In genomic region chr11:93526691-93527583, GRCh38 we compare ENCODE assay signal across 12 cellular contexts. TPM values are rescaled to one million over a fixed set of nuclear protein-coding genes. Genes with fewer than 3 reads are reported as not detected.
DNase-seq lines count a peak whose midpoint lies in the region; ATAC-seq, FAIRE-seq and TF ChIP-seq lines count a peak whose summit lies in the region.
"Had no signal": no experiment of that assay in that cellular context is flagged by ENCODE, and none has a peak within 500 bp of the region (broad histone marks: within the 10 kb centered on the region; RNA-seq: fewer than 3 reads in every experiment).

No MANE protein-coding gene starts in this region.

- intact Hi-C loops in lower leg skin (cut with DNase I; ENCODE audit: low total_unique reads), result no loop called here
- intact Hi-C loops in uterus (cut with DNase I; ENCODE audit: low total_unique reads), result no loop called here

- H4K20me1 ChIP-seq in Loucy (ENCODE audit: insufficient read depth, low read length, poor library complexity, severe bottlenecking), result no peaks in the 10 kb centered on the region

- H3F3A ChIP-seq in Loucy (ENCODE audit: low read depth), result no peaks in the 10 kb centered on the region

- H3K9me3 ChIP-seq in Loucy (ENCODE audit: insufficient read depth, low read depth, low read length), result no peaks in the 10 kb centered on the region
- H3K9me3 ChIP-seq in uterus, result no peaks in the 10 kb centered on the region
- H3K9me3 ChIP-seq: stomach had no signal

- H3K9ac ChIP-seq in Loucy (ENCODE audit: low read depth, low read length, poor library complexity, severe bottlenecking), result no peak overlapping the region

- no peaks in the 10 kb centered on the region for H3K27me3 Mint-ChIP-seq in nephron (ENCODE audit: low read depth)

- H3K27ac ChIP-seq in caudate nucleus (ENCODE audit: low read depth, low read length) (no peak overlapping the region), uterus (no peak overlapping the region)

- peaks cover 90% of the 10 kb centered on the region for H3K4me1 ChIP-seq in Loucy (ENCODE audit: insufficient read depth, low read length, poor library complexity, severe bottlenecking)
- H3K4me1 ChIP-seq in uterus, result peaks cover 0 to 12% of the 10 kb centered on the region in 2 donors

- CTCF ChIA-PET in GM10248 (lab: Yijun Ruan, JAX), result interaction anchor here (1.2 to 4.4 kb wide), 4 partner anchors 8 to 292 kb away, joined by 3 to 33 read pairs (median 8); no protein-coding TSS in a partner anchor

- peak; percentile 54 for FAIRE-seq in GM12891 (lab: Jason Lieb, UNC)
- FAIRE-seq: bronchial epithelial cell had no signal

- peak; percentile 19 for ATAC-seq in GM21423 (IDR thresholded peaks at IDR 0.05; ENCODE audit: unreplicated experiment)

- H3K36me3 ChIP-seq in Loucy (ENCODE audit: insufficient read depth, low read length) (no peaks in the 10 kb centered on the region), uterus (no peaks in the 10 kb centered on the region)
- H3K36me3 ChIP-seq: stomach had no signal

- H3K9me2 ChIP-seq in Loucy (replicated peaks; ENCODE audit: low read depth, low read length), result no peaks in the 10 kb centered on the region

- no peaks in the 10 kb centered on the region for H3K9me3 Mint-ChIP-seq in nephron

- peak overlapping the region in 1 of 3 experiments; percentile 33 for H3K4me3 Mint-ChIP-seq in nephron

- TF ChIP-seq POLR2A in GM12891 (IDR thresholded peaks at IDR 0.05; ENCODE audit: low read depth, low read length) (no peak), lower leg skin (IDR thresholded peaks at IDR 0.05) (no peak), uterus (IDR thresholded peaks at IDR 0.05) (no peak)

- H3K4me1 Mint-ChIP-seq in nephron, result peaks cover 89% of the 10 kb centered on the region

- peak overlapping the region; percentile 30 to 94 (median 91) for H3K27ac Mint-ChIP-seq in nephron

- H2AFZ ChIP-seq in Loucy (ENCODE audit: low read length), result no peak overlapping the region

- WGBS in lower leg skin, 2 donors, result 86 to 92% methylated on average over 7 of the region's 7 CpGs

- H3K27me3 ChIP-seq in Loucy (ENCODE audit: insufficient read depth, low read length, poor library complexity, severe bottlenecking) (no peaks in the 10 kb centered on the region), uterus (no peaks in the 10 kb centered on the region)
- H3K27me3 ChIP-seq: stomach had no signal

- POLR2A ChIA-PET in GM10248 (lab: Yijun Ruan, JAX), result no interaction called here

- peaks cover 70% of the 10 kb centered on the region for H3K79me2 ChIP-seq in Loucy (ENCODE audit: insufficient read depth, low read length)

- H3K4me2 ChIP-seq in Loucy (ENCODE audit: low read depth, low read length, poor library complexity, severe bottlenecking), result peak overlapping the region; percentile 52

- TF ChIP-seq CTCF in Loucy (conservative IDR thresholded peaks at IDR 0.05; ENCODE audit: low read length) (no peak), nephron (IDR thresholded peaks at IDR 0.05; ENCODE audit: unreplicated experiment in 3 of 3) (no peak), lower leg skin (IDR thresholded peaks at IDR 0.05) (no peak), uterus (IDR thresholded peaks at IDR 0.05) (no peak), GM10248 (IDR thresholded peaks at IDR 0.05; ENCODE audit: control extremely low read depth, extremely low read depth, low read depth, missing control alignments) (no peak)

- DNase-seq in GM12891 (ENCODE audit: insufficient read length, low spot score), result no peak
- no peak for DNase-seq in lower leg skin (ENCODE audit: low spot score in 2 of 2)
- no peak for DNase-seq in caudate nucleus (lab: John Stamatoyannopoulos, UW)
- DNase-seq in uterus, result no peak
- DNase-seq in GM10248 (ENCODE audit: extremely low spot score), result no peak
- DNase-seq: NCI-H1092, RPMI8226, stomach had no signal

- H3K4me3 ChIP-seq in Loucy (ENCODE audit: low read length, poor library complexity, severe bottlenecking), result no peak overlapping the region
- H3K4me3 ChIP-seq in lower leg skin (ENCODE audit: low read depth, poor library complexity, severe bottlenecking), result no peak overlapping the region
- no peak overlapping the region for H3K4me3 ChIP-seq in uterus
- H3K4me3 ChIP-seq: stomach had no signal

- peaks cover 3% of the 10 kb centered on the region for H3K36me3 Mint-ChIP-seq in nephron (ENCODE audit: low read depth)

TF ChIP-seq in GM12891, 5 proteins besides CTCF, POLR2A, EP300 and RAD21:
- TF ChIP-seq POLR2AphosphoS5 (IDR thresholded peaks at IDR 0.05; ENCODE audit: low read depth, low read length) (no peak), PAX5 (IDR thresholded peaks at IDR 0.05; ENCODE audit: insufficient read depth, low read length, severe bottlenecking) (no peak), POU2F2 (IDR thresholded peaks at IDR 0.05; ENCODE audit: low read depth, low read length) (no peak), TAF1 (IDR thresholded peaks at IDR 0.05; ENCODE audit: low read depth, low read length) (no peak; the same call in 1 of the 2 replicates), SPI1 (IDR thresholded peaks at IDR 0.05; ENCODE audit: low read depth, low read length) (peak; percentile 82)
TF ChIP-seq in GM12891: peak in this region for 1.

RNA-seq across cellular contexts. Expression of gene SMCO4, which starts 16.3 kb away (rescaled TPM):
- 38.2 TPM for polyA plus RNA-seq in GM12891 (2012; ENCODE audit: low read depth, missing spikeins)
- total RNA-seq in lower leg skin (10 to 100 TPM in 3 of 4 donors, 1 to 10 TPM in 1; 8.2 to 30.4 (median 15.3) TPM), uterus (10 to 100 TPM in 3 of 4 donors, 1 to 10 TPM in 1; 7.2 to 30.0 (median 17.7) TPM)
